17 cellular contexts compared by ENCODE assay signal in the genomic region with DNA sequence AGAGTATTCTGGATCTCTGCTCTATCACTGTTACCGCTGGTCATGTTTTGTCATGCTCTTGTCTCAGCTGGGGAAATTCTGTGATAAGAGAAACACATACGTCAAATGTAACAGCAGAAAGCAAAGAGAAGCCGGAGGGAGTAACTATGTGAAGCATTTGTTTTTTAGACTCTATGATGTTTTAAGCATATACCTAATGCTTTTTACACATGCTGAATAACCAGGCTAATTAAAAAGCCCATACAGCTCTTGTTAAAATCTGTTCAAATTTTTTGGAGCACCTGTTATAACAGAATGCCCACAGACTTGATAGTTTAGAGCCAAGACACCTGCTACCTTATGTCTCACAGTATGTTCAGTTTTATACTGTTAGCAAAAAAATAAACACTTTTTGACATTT.
"Had no signal": no experiment of that assay in that cellular context is flagged by ENCODE, and none has a peak within 500 bp of the region (broad histone marks: within the 10 kb centered on the region; RNA-seq: fewer than 3 reads in every experiment).

No MANE protein-coding gene starts in this region.

- H3K27me3 ChIP-seq: gastrocnemius medialis, heart right ventricle, neutrophil, right lobe of liver, spleen, testis, transverse colon had no signal

- H3K27ac ChIP-seq: gastrocnemius medialis, heart right ventricle, neutrophil, psoas muscle, right lobe of liver, spleen, testis, transverse colon had no signal

- H3K9me3 ChIP-seq: gastrocnemius medialis, heart right ventricle, neutrophil, psoas muscle, right lobe of liver, spleen, testis, transverse colon had no signal

- H3K4me3 ChIP-seq: gastrocnemius medialis, heart right ventricle, psoas muscle, right lobe of liver, spleen, testis, transverse colon had no signal

- H3K36me3 ChIP-seq: gastrocnemius medialis, heart right ventricle, neutrophil, right lobe of liver, spleen, transverse colon had no signal

- DNase-seq: effector memory CD4-positive, alpha-beta T cell; gastrocnemius medialis; heart right ventricle; hypothalamus; kidney glomerular epithelial cell; mesendoderm; naive B cell; psoas muscle; retina; right lobe of liver; spleen; stimulated activated CD4-positive, alpha-beta T cell treated with anti-CD3 and anti-CD28 coated beads, Interleukin-15, amount 100 ng/mL, for 24 hours; stimulated activated CD4-positive, alpha-beta T cell treated with anti-CD3 and anti-CD28 coated beads, Interleukin-1b, Interleukin-23, amount 100 ng/mL, for 48 hours; stimulated activated CD4-positive, alpha-beta T cell treated with anti-CD3 and anti-CD28 coated beads, Interleukin-4, amount 100 ng/mL, for 24 hours; testis; transverse colon had no signal
